In genomic region chr1:211830330-211831142, GRCh38 we compare ENCODE assay signal across 8 cellular contexts. TPM values are rescaled to one million over a fixed set of nuclear protein-coding genes. Genes with fewer than 3 reads are reported as not detected.
DNase-seq lines count a peak whose midpoint lies in the region; ATAC-seq lines count a peak whose summit lies in the region.

A gene with protein sequence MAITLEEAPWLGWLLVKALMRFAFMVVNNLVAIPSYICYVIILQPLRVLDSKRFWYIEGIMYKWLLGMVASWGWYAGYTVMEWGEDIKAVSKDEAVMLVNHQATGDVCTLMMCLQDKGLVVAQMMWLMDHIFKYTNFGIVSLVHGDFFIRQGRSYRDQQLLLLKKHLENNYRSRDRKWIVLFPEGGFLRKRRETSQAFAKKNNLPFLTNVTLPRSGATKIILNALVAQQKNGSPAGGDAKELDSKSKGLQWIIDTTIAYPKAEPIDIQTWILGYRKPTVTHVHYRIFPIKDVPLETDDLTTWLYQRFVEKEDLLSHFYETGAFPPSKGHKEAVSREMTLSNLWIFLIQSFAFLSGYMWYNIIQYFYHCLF (minus strand): TSS chr1:211830763. CDS start chr1:211829296, 1,467 bp downstream.

- H3K27ac ChIP-seq in ACC112 (ENCODE audit: low read depth, low read length) = peak within 1 kb of the TSS; percentile 24; the same call in 1 of the 2 replicates
- peak within 1 kb of the TSS; percentile 84 for H3K27ac ChIP-seq in cingulate gyrus (ENCODE audit: low read depth, low read length)

- peak within 1 kb of the TSS; percentile 94 for H2AFZ ChIP-seq in ACC112 (ENCODE audit: low read length, unreplicated experiment)

- peak; percentile 37 for DNase-seq in NCI-H226
- DNase-seq in activated CD4-positive, alpha-beta T cell treated with anti-CD3 and anti-CD28 coated beads for 4 hours = peak; percentile 68 to 69
- peak; percentile 68 to 87 for DNase-seq in left colon
- peak; percentile 76 to 78 for DNase-seq in stimulated activated CD4-positive, alpha-beta T cell treated with anti-CD3 and anti-CD28 coated beads, Interleukin-2, amount 100 ng/mL, for 24 hours

- no peaks in the 10 kb centered on the region for H3K27me3 ChIP-seq in ACC112 (ENCODE audit: insufficient read depth, low read length)

- peak within 1 kb of the TSS; percentile 92 for H3K4me3 ChIP-seq in ACC112 (ENCODE audit: low read depth, low read length)

- ATAC-seq in GM18511 (IDR thresholded peaks at IDR 0.05; ENCODE audit: unreplicated experiment) (peak; percentile 77), HG03045 (IDR thresholded peaks at IDR 0.05; ENCODE audit: unreplicated experiment) (peak; percentile 77), left colon (peak; percentile 93)

- H3K36me3 ChIP-seq in ACC112 (ENCODE audit: insufficient read depth, low read length) = no peaks in the 10 kb centered on the region

- peaks cover 5% of the 10 kb centered on the region for H3K79me2 ChIP-seq in ACC112 (ENCODE audit: control insufficient read depth, insufficient read depth, low read length, unreplicated experiment)

- intact Hi-C loops in left colon (cut with DNase I, micrococcal nuclease) = no loop called here

- H3K4me1 ChIP-seq in ACC112 (ENCODE audit: control insufficient read depth, insufficient read depth, low read length, unreplicated experiment) = peaks cover 16% of the 10 kb centered on the region

RNA-seq across cellular contexts. Expression of the gene that starts here (rescaled TPM):
- 10 to 100 TPM; 30.9 to 46.0 TPM for total RNA-seq in left colon

Comparison
In these comparisons a context has a peak if more than half of its experiments do, and no peak if none do; other contexts are left out.
1. Peak in every context shown above with its lines: DNase-seq, ATAC-seq, H3K4me3 ChIP-seq and H3K27ac ChIP-seq.